In the genomic region with DNA sequence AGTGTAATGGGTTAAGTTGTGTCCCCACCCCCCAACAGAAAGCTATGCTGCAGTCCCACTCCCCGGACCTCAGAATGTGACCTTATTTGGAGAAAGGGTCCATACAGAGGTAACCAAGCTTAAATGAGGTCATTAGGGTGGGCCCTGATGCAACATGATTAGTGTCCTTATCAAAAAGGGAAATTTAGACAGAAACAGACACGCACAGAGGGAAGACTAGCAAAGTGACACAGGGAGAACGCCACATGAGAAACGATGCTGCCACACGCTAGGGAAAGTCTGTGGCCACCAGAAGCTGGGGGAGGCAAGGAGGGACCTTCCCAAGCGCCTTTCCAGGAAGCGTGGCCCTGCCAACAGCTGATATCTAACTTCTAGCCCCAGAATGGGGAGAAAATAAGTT, we compare ENCODE assay signal across 1 cellular context.
TF ChIP-seq lines count a peak whose summit lies in the region.

No MANE protein-coding gene starts in this region.

TF ChIP-seq in H1, 55 proteins besides CTCF, POLR2A, EP300 and RAD21 (continued from another document):
- TF ChIP-seq, protein P1, sequence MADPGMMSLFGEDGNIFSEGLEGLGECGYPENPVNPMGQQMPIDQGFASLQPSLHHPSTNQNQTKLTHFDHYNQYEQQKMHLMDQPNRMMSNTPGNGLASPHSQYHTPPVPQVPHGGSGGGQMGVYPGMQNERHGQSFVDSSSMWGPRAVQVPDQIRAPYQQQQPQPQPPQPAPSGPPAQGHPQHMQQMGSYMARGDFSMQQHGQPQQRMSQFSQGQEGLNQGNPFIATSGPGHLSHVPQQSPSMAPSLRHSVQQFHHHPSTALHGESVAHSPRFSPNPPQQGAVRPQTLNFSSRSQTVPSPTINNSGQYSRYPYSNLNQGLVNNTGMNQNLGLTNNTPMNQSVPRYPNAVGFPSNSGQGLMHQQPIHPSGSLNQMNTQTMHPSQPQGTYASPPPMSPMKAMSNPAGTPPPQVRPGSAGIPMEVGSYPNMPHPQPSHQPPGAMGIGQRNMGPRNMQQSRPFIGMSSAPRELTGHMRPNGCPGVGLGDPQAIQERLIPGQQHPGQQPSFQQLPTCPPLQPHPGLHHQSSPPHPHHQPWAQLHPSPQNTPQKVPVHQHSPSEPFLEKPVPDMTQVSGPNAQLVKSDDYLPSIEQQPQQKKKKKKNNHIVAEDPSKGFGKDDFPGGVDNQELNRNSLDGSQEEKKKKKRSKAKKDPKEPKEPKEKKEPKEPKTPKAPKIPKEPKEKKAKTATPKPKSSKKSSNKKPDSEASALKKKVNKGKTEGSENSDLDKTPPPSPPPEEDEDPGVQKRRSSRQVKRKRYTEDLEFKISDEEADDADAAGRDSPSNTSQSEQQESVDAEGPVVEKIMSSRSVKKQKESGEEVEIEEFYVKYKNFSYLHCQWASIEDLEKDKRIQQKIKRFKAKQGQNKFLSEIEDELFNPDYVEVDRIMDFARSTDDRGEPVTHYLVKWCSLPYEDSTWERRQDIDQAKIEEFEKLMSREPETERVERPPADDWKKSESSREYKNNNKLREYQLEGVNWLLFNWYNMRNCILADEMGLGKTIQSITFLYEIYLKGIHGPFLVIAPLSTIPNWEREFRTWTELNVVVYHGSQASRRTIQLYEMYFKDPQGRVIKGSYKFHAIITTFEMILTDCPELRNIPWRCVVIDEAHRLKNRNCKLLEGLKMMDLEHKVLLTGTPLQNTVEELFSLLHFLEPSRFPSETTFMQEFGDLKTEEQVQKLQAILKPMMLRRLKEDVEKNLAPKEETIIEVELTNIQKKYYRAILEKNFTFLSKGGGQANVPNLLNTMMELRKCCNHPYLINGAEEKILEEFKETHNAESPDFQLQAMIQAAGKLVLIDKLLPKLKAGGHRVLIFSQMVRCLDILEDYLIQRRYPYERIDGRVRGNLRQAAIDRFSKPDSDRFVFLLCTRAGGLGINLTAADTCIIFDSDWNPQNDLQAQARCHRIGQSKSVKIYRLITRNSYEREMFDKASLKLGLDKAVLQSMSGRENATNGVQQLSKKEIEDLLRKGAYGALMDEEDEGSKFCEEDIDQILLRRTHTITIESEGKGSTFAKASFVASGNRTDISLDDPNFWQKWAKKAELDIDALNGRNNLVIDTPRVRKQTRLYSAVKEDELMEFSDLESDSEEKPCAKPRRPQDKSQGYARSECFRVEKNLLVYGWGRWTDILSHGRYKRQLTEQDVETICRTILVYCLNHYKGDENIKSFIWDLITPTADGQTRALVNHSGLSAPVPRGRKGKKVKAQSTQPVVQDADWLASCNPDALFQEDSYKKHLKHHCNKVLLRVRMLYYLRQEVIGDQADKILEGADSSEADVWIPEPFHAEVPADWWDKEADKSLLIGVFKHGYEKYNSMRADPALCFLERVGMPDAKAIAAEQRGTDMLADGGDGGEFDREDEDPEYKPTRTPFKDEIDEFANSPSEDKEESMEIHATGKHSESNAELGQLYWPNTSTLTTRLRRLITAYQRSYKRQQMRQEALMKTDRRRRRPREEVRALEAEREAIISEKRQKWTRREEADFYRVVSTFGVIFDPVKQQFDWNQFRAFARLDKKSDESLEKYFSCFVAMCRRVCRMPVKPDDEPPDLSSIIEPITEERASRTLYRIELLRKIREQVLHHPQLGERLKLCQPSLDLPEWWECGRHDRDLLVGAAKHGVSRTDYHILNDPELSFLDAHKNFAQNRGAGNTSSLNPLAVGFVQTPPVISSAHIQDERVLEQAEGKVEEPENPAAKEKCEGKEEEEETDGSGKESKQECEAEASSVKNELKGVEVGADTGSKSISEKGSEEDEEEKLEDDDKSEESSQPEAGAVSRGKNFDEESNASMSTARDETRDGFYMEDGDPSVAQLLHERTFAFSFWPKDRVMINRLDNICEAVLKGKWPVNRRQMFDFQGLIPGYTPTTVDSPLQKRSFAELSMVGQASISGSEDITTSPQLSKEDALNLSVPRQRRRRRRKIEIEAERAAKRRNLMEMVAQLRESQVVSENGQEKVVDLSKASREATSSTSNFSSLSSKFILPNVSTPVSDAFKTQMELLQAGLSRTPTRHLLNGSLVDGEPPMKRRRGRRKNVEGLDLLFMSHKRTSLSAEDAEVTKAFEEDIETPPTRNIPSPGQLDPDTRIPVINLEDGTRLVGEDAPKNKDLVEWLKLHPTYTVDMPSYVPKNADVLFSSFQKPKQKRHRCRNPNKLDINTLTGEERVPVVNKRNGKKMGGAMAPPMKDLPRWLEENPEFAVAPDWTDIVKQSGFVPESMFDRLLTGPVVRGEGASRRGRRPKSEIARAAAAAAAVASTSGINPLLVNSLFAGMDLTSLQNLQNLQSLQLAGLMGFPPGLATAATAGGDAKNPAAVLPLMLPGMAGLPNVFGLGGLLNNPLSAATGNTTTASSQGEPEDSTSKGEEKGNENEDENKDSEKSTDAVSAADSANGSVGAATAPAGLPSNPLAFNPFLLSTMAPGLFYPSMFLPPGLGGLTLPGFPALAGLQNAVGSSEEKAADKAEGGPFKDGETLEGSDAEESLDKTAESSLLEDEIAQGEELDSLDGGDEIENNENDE (IDR thresholded peaks at IDR 0.05; ENCODE audit: insufficient replicate concordance, low read length): no peak
- TF ChIP-seq JUN (IDR thresholded peaks at IDR 0.05; ENCODE audit: low read depth, low read length) (no peak), RFX5 (IDR thresholded peaks at IDR 0.05; ENCODE audit: borderline replicate concordance, low read depth, low read length) (no peak)
